Comparison of ENCODE assay signal across 25 cellular contexts in genomic region chr11:61280883-61281580, GRCh38. TPM values are rescaled to one million over a fixed set of nuclear protein-coding genes. Genes with fewer than 3 reads are reported as not detected.
DNase-seq lines count a peak whose midpoint lies in the region; ATAC-seq and TF ChIP-seq lines count a peak whose summit lies in the region.
"Had no signal": no experiment of that assay in that cellular context is flagged by ENCODE, and none has a peak within 500 bp of the region (broad histone marks: within the 10 kb centered on the region; RNA-seq: fewer than 3 reads in every experiment).

No MANE protein-coding gene starts in this region.

- H3K4me3 ChIP-seq in rectal smooth muscle tissue (ENCODE audit: low read length) (peak overlapping the region; percentile 24), WERI-Rb-1 (ENCODE audit: low read depth, low read length) (no peak overlapping the region)
- H3K4me3 ChIP-seq: hepatocyte, MG63, Peyer's patch, SJCRH30, spleen, tibial artery had no signal

- H3K36me3 Mint-ChIP-seq in glutamatergic neuron (ENCODE audit: unreplicated experiment): peaks cover 20% of the 10 kb centered on the region
- H3K36me3 Mint-ChIP-seq: CD4-positive, alpha-beta memory T cell had no signal

- H3K27ac Mint-ChIP-seq in glutamatergic neuron (ENCODE audit: unreplicated experiment): peak overlapping the region; percentile 41
- H3K27ac Mint-ChIP-seq: CD4-positive, alpha-beta memory T cell had no signal

- no peaks in the 10 kb centered on the region for H3K27me3 ChIP-seq in rectal smooth muscle tissue (ENCODE audit: control insufficient read depth, insufficient read depth, low read length)
- no peaks in the 10 kb centered on the region for H3K27me3 ChIP-seq in WERI-Rb-1 (ENCODE audit: insufficient read depth, low read depth, severe bottlenecking)
- H3K27me3 ChIP-seq: hepatocyte, MG63, Peyer's patch, SJCRH30, spleen, tibial artery had no signal

- TF ChIP-seq CTCF in glutamatergic neuron (IDR thresholded peaks at IDR 0.05; ENCODE audit: partially characterized antibody, unreplicated experiment): no peak
- no peak for TF ChIP-seq CTCF in WERI-Rb-1 (IDR thresholded peaks at IDR 0.05; ENCODE audit: low read depth, low read length)

- peak; percentile 56 for DNase-seq in NCI-H146 treated with DMSO at 0.1 percent for 48 hours (lab: John Stamatoyannopoulos, UW; ENCODE audit: unreplicated experiment)
- DNase-seq in glutamatergic neuron: peak; percentile 55
- no peak for DNase-seq in WERI-Rb-1
- DNase-seq: activated CD4-positive, alpha-beta T cell treated with anti-CD3 and anti-CD28 coated beads for 1 hour; activated T-cell treated with anti-CD3 and anti-CD28 coated beads, Interleukin-2, amount 50 U/mL, for 4 hours; CD4-positive, alpha-beta memory T cell; DMS 273 treated with DMSO at 0.1 percent for 48 hours; foreskin melanocyte; NCI-H1417 treated with DMSO at 0.1 percent for 48 hours; NCI-H510A treated with DMSO at 0.1 percent for 48 hours; NK-92 treated with Interleukin-12 subunit alpha and Interleukin-12 subunit beta, amount 100 ng/mL, for 24 hours; occipital lobe; spleen; stimulated activated naive CD4-positive, alpha-beta T cell treated with Interleukin-2 at 50 U/mL for 16 hours; T-helper 1 cell; tibial artery had no signal

- peaks cover 4% of the 10 kb centered on the region for H3K27me3 Mint-ChIP-seq in glutamatergic neuron (ENCODE audit: unreplicated experiment)

- no peak for ATAC-seq in GM18867 (IDR thresholded peaks at IDR 0.05; ENCODE audit: unreplicated experiment)
- ATAC-seq in HG03469 (IDR thresholded peaks at IDR 0.05; ENCODE audit: unreplicated experiment): no peak

- H3K27ac ChIP-seq in rectal smooth muscle tissue (ENCODE audit: low read depth, low read length) (no peak overlapping the region), WERI-Rb-1 (no peak overlapping the region)
- H3K27ac ChIP-seq: hepatocyte, Peyer's patch, SJCRH30, spleen, tibial artery had no signal

- no peak overlapping the region for H3K9ac ChIP-seq in rectal smooth muscle tissue (ENCODE audit: low read length)

- no peaks in the 10 kb centered on the region for H3K36me3 ChIP-seq in rectal smooth muscle tissue (ENCODE audit: control insufficient read depth, insufficient read depth, low read length)
- peaks cover 43% of the 10 kb centered on the region for H3K36me3 ChIP-seq in WERI-Rb-1
- H3K36me3 ChIP-seq: Peyer's patch, SJCRH30, spleen had no signal

- H3K4me1 ChIP-seq in rectal smooth muscle tissue (ENCODE audit: control insufficient read depth, insufficient read depth, low read length): no peaks in the 10 kb centered on the region
- H3K4me1 ChIP-seq: Peyer's patch, SJCRH30, spleen, tibial artery had no signal

- peaks cover 4% of the 10 kb centered on the region for H3K9me3 Mint-ChIP-seq in glutamatergic neuron (ENCODE audit: unreplicated experiment)
- H3K9me3 Mint-ChIP-seq: activated T-cell treated with anti-CD3 and anti-CD28 coated beads, Interleukin-2, amount 50 U/mL, for 4 hours had no signal

- H3K4me1 Mint-ChIP-seq in glutamatergic neuron (ENCODE audit: low read depth, unreplicated experiment): peaks cover 14% of the 10 kb centered on the region
- H3K4me1 Mint-ChIP-seq: CD4-positive, alpha-beta memory T cell had no signal

- no peaks in the 10 kb centered on the region for H3K9me3 ChIP-seq in WERI-Rb-1 (ENCODE audit: severe bottlenecking)
- H3K9me3 ChIP-seq: MG63, Peyer's patch, SJCRH30, spleen, tibial artery had no signal

- peak overlapping the region; percentile 28 for H3K4me3 Mint-ChIP-seq in glutamatergic neuron (ENCODE audit: unreplicated experiment)
- H3K4me3 Mint-ChIP-seq: activated T-cell treated with anti-CD3 and anti-CD28 coated beads, Interleukin-2, amount 50 U/mL, for 4 hours; CD4-positive, alpha-beta memory T cell; central memory CD8-positive, alpha-beta T cell had no signal

RNA-seq across cellular contexts. Expression of gene VWCE, which starts 14.1 kb away (rescaled TPM):
- 27.3 TPM for total RNA-seq in glutamatergic neuron (ENCODE audit: unreplicated experiment)

RNA-seq across cellular contexts. Expression of gene PGA5, which starts 40.1 kb away (rescaled TPM):
- total RNA-seq in glutamatergic neuron (ENCODE audit: unreplicated experiment): not detected
- total RNA-seq: activated T-cell treated with anti-CD3 and anti-CD28 coated beads, Interleukin-2, amount 50 U/mL, for 4 hours; CD4-positive, alpha-beta memory T cell; lower leg skin; occipital lobe; Peyer's patch; SJCRH30 had no signal

RNA-seq across cellular contexts. Expression of gene DDB1, which starts 51.9 kb away (rescaled TPM):
- 259 TPM for total RNA-seq in glutamatergic neuron (ENCODE audit: unreplicated experiment)

RNA-seq across cellular contexts. Expression of gene TKFC, which starts 52.0 kb away (rescaled TPM):
- 59.6 TPM for total RNA-seq in glutamatergic neuron (ENCODE audit: unreplicated experiment)

RNA-seq across cellular contexts. Expression of gene PGA4, which starts 58.9 kb away (rescaled TPM):
- total RNA-seq in glutamatergic neuron (ENCODE audit: unreplicated experiment): not detected
- total RNA-seq: activated T-cell treated with anti-CD3 and anti-CD28 coated beads, Interleukin-2, amount 50 U/mL, for 4 hours; CD4-positive, alpha-beta memory T cell; Peyer's patch; SJCRH30 had no signal
